ENCODE assay signal across 1 cellular context in the genomic region with DNA sequence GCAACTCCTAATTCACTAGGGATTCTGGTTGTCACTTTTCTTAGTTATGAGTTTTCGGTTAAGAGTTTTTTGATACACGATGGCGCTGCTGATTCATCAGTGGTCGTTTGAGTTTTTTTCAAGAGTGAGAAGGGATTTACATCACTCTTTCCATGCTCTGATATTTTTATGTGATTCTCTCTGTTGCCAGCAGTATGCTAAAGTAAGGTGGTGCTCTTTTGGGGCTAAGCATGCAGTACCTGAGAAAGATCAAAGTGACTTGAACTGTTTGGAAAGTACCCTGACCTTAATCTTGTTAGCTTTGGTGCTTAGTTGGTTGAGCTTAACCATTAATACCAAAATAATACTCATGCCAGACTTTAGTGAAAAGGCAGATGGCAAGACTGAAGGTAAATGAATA.
TF ChIP-seq lines count a peak whose summit lies in the region.

No MANE protein-coding gene starts in this region.

TF ChIP-seq in A549, 52 proteins besides CTCF, POLR2A, EP300 and RAD21:
- TF ChIP-seq RCOR1 (IDR thresholded peaks at IDR 0.05; ENCODE audit: low read depth, low read length): no peak
- TF ChIP-seq ZSCAN20 (CRISPR knock-in tag; IDR thresholded peaks at IDR 0.05): no peak
- no peak for TF ChIP-seq FOSB (CRISPR knock-in tag; IDR thresholded peaks at IDR 0.05)
- no peak for TF ChIP-seq HEYL (CRISPR knock-in tag; IDR thresholded peaks at IDR 0.05)
- no peak for TF ChIP-seq MYC (IDR thresholded peaks at IDR 0.05; ENCODE audit: borderline replicate concordance, low read length)
- no peak for TF ChIP-seq CBX2 (IDR thresholded peaks at IDR 0.05; ENCODE audit: borderline replicate concordance, low read depth)
